In genomic region chr11:122976734-122977454, GRCh38 we compare ENCODE assay signal across 12 cellular contexts. TPM values are rescaled to one million over a fixed set of nuclear protein-coding genes. Genes with fewer than 3 reads are reported as not detected.
A peak's percentile ranks its signal among the peaks of the same experiment; 100 is the strongest.
DNase-seq lines count a peak whose midpoint lies in the region; ATAC-seq, FAIRE-seq and TF ChIP-seq lines count a peak whose summit lies in the region.
"Had no signal": no experiment of that assay in that cellular context is flagged by ENCODE, and none has a peak within 500 bp of the region (broad histone marks: within the 10 kb centered on the region; RNA-seq: fewer than 3 reads in every experiment).

No MANE protein-coding gene starts in this region.

- H3K4me1 ChIP-seq in mesodermal cell (ENCODE audit: control insufficient read depth, insufficient read depth, low read length, poor library complexity, severe bottlenecking): peaks cover 4% of the 10 kb centered on the region

- no peak for TF ChIP-seq CTCF in GM13977 (IDR thresholded peaks at IDR 0.05; ENCODE audit: extremely low read depth, insufficient read depth, missing control alignments)

- no peaks in the 10 kb centered on the region for H3K9me3 ChIP-seq in mesodermal cell (ENCODE audit: control insufficient read depth, low read length)

- H3K4me3 ChIP-seq in mesodermal cell (ENCODE audit: extremely low read depth, insufficient read depth, low read length, poor library complexity, severe bottlenecking): peak overlapping the region; percentile 21

- no peaks in the 10 kb centered on the region for H3K36me3 ChIP-seq in mesodermal cell (ENCODE audit: control insufficient read depth, insufficient read depth, low read length)

- H3K27ac ChIP-seq in mesodermal cell (ENCODE audit: low read depth, low read length, severe bottlenecking): no peak overlapping the region

- in situ Hi-C loops in GM13977 (cut with MboI; ENCODE audit: low pct_unique_long_range_greater_than_20kb, low sequenced_read_pairs, unreplicated experiment): no loop called here

- WGBS in mesodermal cell (ENCODE audit: insufficient coverage in 2 of 2), 2 experiments: 0% methylated on average over 31 to 48 of the region's 48 CpGs

- FAIRE-seq in RCC 7860 (lab: Jason Lieb, UNC): no peak
- FAIRE-seq: D721Med had no signal

- peaks cover 96% of the 10 kb centered on the region for H3K27me3 Mint-ChIP-seq in activated naive CD8-positive, alpha-beta T cell treated with anti-CD3 and anti-CD28 coated beads for 36 hours

- peaks cover 3% of the 10 kb centered on the region for H3K36me3 Mint-ChIP-seq in activated naive CD8-positive, alpha-beta T cell treated with anti-CD3 and anti-CD28 coated beads for 36 hours

- no peak overlapping the region for H3K27ac Mint-ChIP-seq in activated naive CD8-positive, alpha-beta T cell treated with anti-CD3 and anti-CD28 coated beads for 36 hours

- peaks cover 23% of the 10 kb centered on the region for H3K4me1 Mint-ChIP-seq in activated naive CD8-positive, alpha-beta T cell treated with anti-CD3 and anti-CD28 coated beads for 36 hours

- no peak for ATAC-seq in HG02981 (IDR thresholded peaks at IDR 0.05; ENCODE audit: unreplicated experiment)
- no peak for ATAC-seq in activated CD4-positive, CD25-positive, alpha-beta regulatory T cell treated with anti-CD3 and anti-CD28 coated beads, Interleukin-2, amount 50 U/mL, for 24 hours

- H3K4me3 Mint-ChIP-seq in activated naive CD8-positive, alpha-beta T cell treated with anti-CD3 and anti-CD28 coated beads for 36 hours: peak overlapping the region; percentile 66

- peaks cover 3% of the 10 kb centered on the region for H3K9me3 Mint-ChIP-seq in activated naive CD8-positive, alpha-beta T cell treated with anti-CD3 and anti-CD28 coated beads for 36 hours

- DNase-seq in AG20443 (ENCODE audit: low spot score) (peak; percentile 27), GM13977 (ENCODE audit: low spot score) (peak; percentile 31), hypothalamus (lab: John Stamatoyannopoulos, UW) (no peak), RCC 7860 (ENCODE audit: low spot score) (no peak)
- DNase-seq in activated naive CD8-positive, alpha-beta T cell treated with anti-CD3 and anti-CD28 coated beads for 36 hours: no peak
- DNase-seq: NCI-H446 had no signal

RNA-seq across cellular contexts. Expression of gene BSX, which starts 4.7 kb away (rescaled TPM):
- not detected for total RNA-seq in activated naive CD8-positive, alpha-beta T cell treated with anti-CD3 and anti-CD28 coated beads for 36 hours
- polyA plus RNA-seq in mesodermal cell (2013, experiment 1 of 2): not detected
- not detected for polyA plus RNA-seq in mesodermal cell (2013, experiment 2 of 2)
- total RNA-seq: fibroblast of lung, ureter had no signal
- polyA plus RNA-seq: fibroblast of lung had no signal

Comparison
In these comparisons a context has a peak if more than half of its experiments do, and no peak if none do; other contexts are left out.
1. DNase-seq: peak in AG20443 (single experiment) and GM13977 (single experiment); none in activated naive CD8-positive, alpha-beta T cell treated with anti-CD3 and anti-CD28 coated beads for 36 hours (single experiment), hypothalamus (0 of 51) and RCC 7860 (single experiment).